In the genomic region with DNA sequence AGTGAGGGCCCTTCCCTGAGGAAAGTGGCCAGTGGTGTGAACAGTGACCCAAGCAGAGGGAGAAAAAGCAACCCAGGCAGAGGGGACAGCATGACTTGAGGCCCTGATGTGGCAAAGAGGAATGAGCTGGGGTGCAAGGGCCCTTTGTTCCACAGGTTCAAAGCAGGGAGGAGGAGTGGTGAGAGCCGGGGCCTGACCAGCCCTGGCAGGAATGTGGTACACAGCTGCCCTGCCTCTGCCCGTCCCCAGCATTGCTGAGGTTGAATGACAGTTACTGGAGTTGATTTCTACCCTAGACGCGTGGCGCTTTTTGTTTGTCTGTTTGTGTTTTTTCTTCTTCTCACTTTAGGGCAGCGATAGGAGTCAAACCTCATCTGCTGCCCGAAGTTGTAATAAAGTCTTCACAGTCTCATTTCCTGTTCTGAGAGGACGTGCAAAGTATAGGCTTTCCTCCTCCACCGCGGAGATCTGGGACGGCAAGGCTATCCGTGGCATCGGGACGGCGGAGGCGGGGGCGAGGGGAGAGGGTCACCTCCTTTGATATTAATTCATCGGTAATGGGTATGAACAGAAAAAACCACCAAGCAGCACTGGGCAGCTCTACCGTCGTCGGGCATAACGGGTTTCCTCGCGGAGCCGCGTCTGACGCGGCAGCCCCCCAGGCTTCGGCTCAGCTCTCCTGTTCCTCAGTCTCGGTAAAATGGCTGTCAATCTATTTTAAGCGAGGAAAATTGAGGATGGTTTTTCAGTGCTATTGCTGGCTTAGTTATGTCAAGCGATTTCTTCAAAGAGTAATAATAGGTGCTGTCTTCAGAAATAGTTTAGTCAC, we compare ENCODE assay signal across 20 cellular contexts.
DNase-seq lines count a peak whose midpoint lies in the region; ATAC-seq and TF ChIP-seq lines count a peak whose summit lies in the region.
"Had no signal": no experiment of that assay in that cellular context is flagged by ENCODE, and none has a peak within 500 bp of the region (broad histone marks: within the 10 kb centered on the region; RNA-seq: fewer than 3 reads in every experiment).

No MANE protein-coding gene starts in this region.

- no peaks in the 10 kb centered on the region for H3K36me3 ChIP-seq in HEK293 (ENCODE audit: control insufficient read depth in 2 of 2, insufficient read depth in 1 of 2, low read length in 2 of 2)
- H3K36me3 ChIP-seq in esophagus squamous epithelium = no peaks in the 10 kb centered on the region
- H3K36me3 ChIP-seq in right lobe of liver = no peaks in the 10 kb centered on the region
- H3K36me3 ChIP-seq in gastrocnemius medialis = no peaks in the 10 kb centered on the region
- H3K36me3 ChIP-seq: cardiac muscle cell had no signal

- H3K27me3 ChIP-seq in esophagus squamous epithelium (no peaks in the 10 kb centered on the region), right lobe of liver (no peaks in the 10 kb centered on the region), gastrocnemius medialis (no peaks in the 10 kb centered on the region)
- H3K27me3 ChIP-seq: cardiac muscle cell had no signal

- peaks cover 26% of the 10 kb centered on the region for H3K4me1 ChIP-seq in HEK293 (ENCODE audit: control insufficient read depth, insufficient read depth, low read length)
- no peaks in the 10 kb centered on the region for H3K4me1 ChIP-seq in esophagus squamous epithelium
- peaks cover 0 to 25% (median 6%) of the 10 kb centered on the region in 4 donors for H3K4me1 ChIP-seq in right lobe of liver
- no peaks in the 10 kb centered on the region for H3K4me1 ChIP-seq in gastrocnemius medialis

- no peak for TF ChIP-seq POLR2A in esophagus squamous epithelium (IDR thresholded peaks at IDR 0.05)
- TF ChIP-seq POLR2A in right lobe of liver (IDR thresholded peaks at IDR 0.05) = no peak
- no peak for TF ChIP-seq POLR2A in gastrocnemius medialis (IDR thresholded peaks at IDR 0.05)

- intact Hi-C loops in esophagus squamous epithelium (cut with DNase I) (no loop called here), right lobe of liver (cut with DNase I) (loop anchor here in 1 of 2 donors (10.0 kb wide), 1 partner anchor 187 kb away; the partner anchor contains the start of gene ZNF503), gastrocnemius medialis (cut with DNase I; ENCODE audit: low total_unique reads) (no loop called here)

- H3K4me3 ChIP-seq in HEK293 (ENCODE audit: low read depth, low read length) (no peak overlapping the region), esophagus squamous epithelium (peak overlapping the region in 3 of 4 donors; percentile 2 to 28 (median 23)), right lobe of liver (no peak overlapping the region), gastrocnemius medialis (peak overlapping the region in 3 of 4 donors; percentile 14 to 32 (median 20))
- H3K4me3 ChIP-seq: cardiac muscle cell had no signal

- H3K27ac ChIP-seq in HEK293 (ENCODE audit: extremely low read depth, low read depth, low read length) (peak overlapping the region; percentile 85), esophagus squamous epithelium (no peak overlapping the region), right lobe of liver (peak overlapping the region; percentile 39 to 65 (median 63)), gastrocnemius medialis (no peak overlapping the region)
- H3K27ac ChIP-seq: C4-2B, cardiac muscle cell had no signal

- no peak for TF ChIP-seq CTCF in HEK293 (tag by site-specific recombination; IDR thresholded peaks at IDR 0.05)
- no peak for TF ChIP-seq CTCF in esophagus squamous epithelium (IDR thresholded peaks at IDR 0.05)
- TF ChIP-seq CTCF in right lobe of liver (IDR thresholded peaks at IDR 0.05) = no peak
- no peak for TF ChIP-seq CTCF in gastrocnemius medialis (IDR thresholded peaks at IDR 0.05 in 4 of 5, conservative IDR thresholded peaks at IDR 0.05 in 1 of 5)

- CTCF ChIA-PET in HEK293 (lab: Yijun Ruan, JAX) = interaction anchor here (0.7 to 0.8 kb wide), 2 partner anchors 106 to 161 kb away, joined by 3 read pairs; partner anchors contain the start of gene LRMDA

- DNase-seq in esophagus squamous epithelium (lab: John Stamatoyannopoulos, UW) (no peak), right lobe of liver (no peak), gastrocnemius medialis (no peak), A172 (ENCODE audit: low spot score) (no peak), midbrain (lab: John Stamatoyannopoulos, UW) (no peak), NCI-H345 treated with DMSO at 0.1 percent for 48 hours (lab: John Stamatoyannopoulos, UW; ENCODE audit: unreplicated experiment) (no peak)
- no peak for DNase-seq in stimulated activated naive CD4-positive, alpha-beta T cell (lab: John Stamatoyannopoulos, UW)
- DNase-seq: activated CD4-positive, alpha-beta T cell treated with anti-CD3 and anti-CD28 coated beads, Interleukin-2, amount 10 ng/mL, durations not matched to agents 7 days and 5 days; activated CD8-positive, alpha-beta memory T cell treated with anti-CD3 and anti-CD28 coated beads, Interleukin-2, amount 50 U/mL, for 4 hours; mesendoderm; natural killer cell; NCI-H1092 treated with DMSO at 0.1 percent for 48 hours; NCI-H2107; NCI-H526 treated with DMSO at 0.1 percent for 48 hours; SHP77; T-helper 1 cell had no signal

- in situ Hi-C loops in gastrocnemius medialis (cut with MboI; ENCODE audit: low sequenced_read_pairs in 4 of 4) = no loop called here

- H3K9me3 ChIP-seq in HEK293 (ENCODE audit: control insufficient read depth, insufficient read depth, low read depth, low read length) (no peaks in the 10 kb centered on the region), esophagus squamous epithelium (no peaks in the 10 kb centered on the region), right lobe of liver (no peaks in the 10 kb centered on the region), gastrocnemius medialis (no peaks in the 10 kb centered on the region)

- POLR2A ChIA-PET in HEK293 (lab: Yijun Ruan, JAX) = no interaction called here

- ATAC-seq in right lobe of liver (peak; percentile 22 to 51 (median 30)), gastrocnemius medialis (no peak)
- ATAC-seq: esophagus mucosa had no signal

- 87 to 89% methylated on average over 28 of the region's 32 CpGs for WGBS in esophagus squamous epithelium, 2 donors
- 63% methylated on average over 27 of the region's 32 CpGs for WGBS in right lobe of liver (ENCODE audit: insufficient coverage, low coverage, low lambda C conversion rate, missing lambda C conversion rate)

TF ChIP-seq in HEK293, 187 proteins besides CTCF, POLR2A, EP300 and RAD21:
- TF ChIP-seq, protein P1, sequence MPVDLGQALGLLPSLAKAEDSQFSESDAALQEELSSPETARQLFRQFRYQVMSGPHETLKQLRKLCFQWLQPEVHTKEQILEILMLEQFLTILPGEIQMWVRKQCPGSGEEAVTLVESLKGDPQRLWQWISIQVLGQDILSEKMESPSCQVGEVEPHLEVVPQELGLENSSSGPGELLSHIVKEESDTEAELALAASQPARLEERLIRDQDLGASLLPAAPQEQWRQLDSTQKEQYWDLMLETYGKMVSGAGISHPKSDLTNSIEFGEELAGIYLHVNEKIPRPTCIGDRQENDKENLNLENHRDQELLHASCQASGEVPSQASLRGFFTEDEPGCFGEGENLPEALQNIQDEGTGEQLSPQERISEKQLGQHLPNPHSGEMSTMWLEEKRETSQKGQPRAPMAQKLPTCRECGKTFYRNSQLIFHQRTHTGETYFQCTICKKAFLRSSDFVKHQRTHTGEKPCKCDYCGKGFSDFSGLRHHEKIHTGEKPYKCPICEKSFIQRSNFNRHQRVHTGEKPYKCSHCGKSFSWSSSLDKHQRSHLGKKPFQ (tag by site-specific recombination; IDR thresholded peaks at IDR 0.05) = peak; percentile 58; the same call in 1 of the 2 replicates
- TF ChIP-seq KLF16 (tag by site-specific recombination; IDR thresholded peaks at IDR 0.05) (no peak), ZNF24 (tag by site-specific recombination; IDR thresholded peaks at IDR 0.05) (no peak)

Comparison
In these comparisons a context has a peak if more than half of its experiments do, and no peak if none do; other contexts are left out.
1. H3K27ac ChIP-seq: peak in HEK293 (single experiment) and right lobe of liver (3 of 3); none in esophagus squamous epithelium (0 of 4) and gastrocnemius medialis (0 of 4).
2. H3K4me3 ChIP-seq: peak in esophagus squamous epithelium (3 of 4) and gastrocnemius medialis (3 of 4); none in HEK293 (single experiment) and right lobe of liver (0 of 3).
3. ATAC-seq: peak in right lobe of liver (4 of 4); none in gastrocnemius medialis (0 of 2).